ENCODE assay signal across 20 cellular contexts in genomic region chr7:92745241-92745640, GRCh38.
"Had no signal": no experiment of that assay in that cellular context is flagged by ENCODE, and none has a peak within 500 bp of the region (broad histone marks: within the 10 kb centered on the region; RNA-seq: fewer than 3 reads in every experiment).

No MANE protein-coding gene starts in this region.

- H3K9me3 ChIP-seq: MG63, SJCRH30 had no signal

- DNase-seq: Karpas-422, KBM-7, MG63, NCI-H1092, NCI-H1105 treated with DMSO at 0.1 percent for 48 hours, NCI-H1417 treated with DMSO at 0.1 percent for 48 hours, NCI-H187, NCI-H2029, NCI-H2081 treated with DMSO at 0.1 percent for 48 hours, NCI-H2171, NCI-H226, NCI-H446, NCI-H510A, NCI-H524 treated with DMSO at 0.1 percent for 48 hours, NCI-H69, NCI-H774, RPMI8226, SHP77, SJCRH30 had no signal

- H3K27ac ChIP-seq: SJCRH30 had no signal

- H3K27me3 ChIP-seq: MG63, SJCRH30 had no signal

- H3K4me3 ChIP-seq: MG63, SJCRH30 had no signal

- ATAC-seq: SK-N-SH treated with all-trans-retinoic acid at 6 μM for 48 hours had no signal
